8 cellular contexts compared by ENCODE assay signal in genomic region chr2:27071277-27071989, GRCh38. TPM values are rescaled to one million over a fixed set of nuclear protein-coding genes. Genes with fewer than 3 reads are reported as not detected.
DNase-seq lines count a peak whose midpoint lies in the region; ATAC-seq, FAIRE-seq and TF ChIP-seq lines count a peak whose summit lies in the region.

Gene OST4 (minus strand): TSS chr2:27071654.

- no peaks in the 10 kb centered on the region for H3K27me3 Mint-ChIP-seq in central memory CD8-positive, alpha-beta T cell

- no peaks in the 10 kb centered on the region for H4K20me1 ChIP-seq in keratinocyte (ENCODE audit: control insufficient read depth, extremely low read depth, insufficient read depth, low read length)

- H3K9me3 ChIP-seq in keratinocyte (ENCODE audit: control insufficient read depth, low read depth, low read length), result no peaks in the 10 kb centered on the region

- peak; percentile 97 for TF ChIP-seq POLR2A in GM18951 (IDR thresholded peaks at IDR 0.05; ENCODE audit: extremely low read depth, insufficient read depth, insufficient read length)

- H3K4me1 Mint-ChIP-seq in central memory CD8-positive, alpha-beta T cell, result peaks cover 68% of the 10 kb centered on the region

- peak within 1 kb of the TSS; percentile 94 for H3K4me2 ChIP-seq in keratinocyte (ENCODE audit: control insufficient read depth, extremely low read depth, insufficient read depth, low read depth, low read length)

- FAIRE-seq in keratinocyte (lab: Jason Lieb, UNC), result no peak

- peak within 1 kb of the TSS; percentile 85 for H3K27ac ChIP-seq in keratinocyte (ENCODE audit: control insufficient read depth, insufficient read depth, low read length)

- H3K9ac ChIP-seq in keratinocyte (ENCODE audit: control insufficient read depth, extremely low read depth, insufficient read depth, low read length), result peak within 1 kb of the TSS; percentile 92

- in situ Hi-C loops in GM18951 (cut with MboI; ENCODE audit: low sequenced_read_pairs, unreplicated experiment), result no loop called here

- peaks cover 23% of the 10 kb centered on the region for H3K36me3 Mint-ChIP-seq in central memory CD8-positive, alpha-beta T cell (ENCODE audit: insufficient read depth)

- peak within 1 kb of the TSS; percentile 96 for H3K4me3 Mint-ChIP-seq in central memory CD8-positive, alpha-beta T cell

- peak within 1 kb of the TSS; percentile 85 for H2AFZ ChIP-seq in keratinocyte (ENCODE audit: control insufficient read depth, low read length)

- H3K27me3 ChIP-seq in keratinocyte (ENCODE audit: control insufficient read depth, extremely low read depth, insufficient read depth, low read length), result no peaks in the 10 kb centered on the region

- peak within 1 kb of the TSS; percentile 95 to 97 (median 95) for H3K4me3 ChIP-seq in keratinocyte (ENCODE audit: control insufficient read depth in 2 of 3, extremely low read depth in 1 of 3, insufficient read depth in 2 of 3, low read depth in 1 of 3, low read length in 3 of 3)

- peaks cover 34% of the 10 kb centered on the region for H3K79me2 ChIP-seq in keratinocyte (ENCODE audit: control insufficient read depth, insufficient read depth, low read length)

- peak; percentile 89 for ATAC-seq in HG03175 (IDR thresholded peaks at IDR 0.05; ENCODE audit: unreplicated experiment)
- ATAC-seq in central memory CD8-positive, alpha-beta T cell (replicated peaks; ENCODE audit: extremely low read depth, poor library complexity, severe bottlenecking), result peak; percentile 94

- H3K9me3 Mint-ChIP-seq in central memory CD8-positive, alpha-beta T cell, result no peaks in the 10 kb centered on the region

- dilution Hi-C loops in keratinocyte (cut with MboI; ENCODE audit: extremely low pct_ligation_motif_present, low sequenced_read_pairs), result no loop called here

- DNase-seq in AG08396 (ENCODE audit: low spot score) (peak; percentile 97), NCI-H345 treated with DMSO at 0.1 percent for 48 hours (lab: John Stamatoyannopoulos, UW; ENCODE audit: unreplicated experiment) (peak; percentile 82), keratinocyte (ENCODE audit: low read depth, low spot score) (peak; percentile 63)
- DNase-seq in activated CD4-positive, CD25-positive, alpha-beta regulatory T cell treated with anti-CD3 and anti-CD28 coated beads, Interleukin-2, amount 50 U/mL, for 16 hours (ENCODE audit: low read depth, low spot score), result peak; percentile 79
- DNase-seq in central memory CD8-positive, alpha-beta T cell (ENCODE audit: low spot score in 2 of 2), result peak; percentile 78 to 79
- peak; percentile 81 to 88 for DNase-seq in stimulated activated CD4-positive, alpha-beta T cell treated with anti-CD3 and anti-CD28 coated beads, Interleukin-15, amount 100 ng/mL, for 1 hour (ENCODE audit: low read depth in 1 of 2, low spot score in 1 of 2)

- H3K4me1 ChIP-seq in keratinocyte (ENCODE audit: control insufficient read depth, extremely low read depth, insufficient read depth, low read length), result peaks cover 17% of the 10 kb centered on the region

- peaks cover 11 to 27% of the 10 kb centered on the region in 2 experiments for H3K36me3 ChIP-seq in keratinocyte (ENCODE audit: control insufficient read depth in 2 of 2, extremely low read depth in 1 of 2, insufficient read depth in 2 of 2, low read length in 2 of 2)

- peak in 1 of 3 experiments; percentile 3 for TF ChIP-seq CTCF in keratinocyte (optimal IDR thresholded peaks at IDR 0.05 in 1 of 3, IDR thresholded peaks at IDR 0.05 in 1 of 3, conservative IDR thresholded peaks at IDR 0.05 in 1 of 3; ENCODE audit: extremely low read depth in 1 of 3, insufficient read depth in 2 of 3, low read length in 3 of 3)

- no peaks in the 10 kb centered on the region for H3K9me1 ChIP-seq in keratinocyte (ENCODE audit: control insufficient read depth, extremely low read depth, insufficient read depth, low read length)

- peak within 1 kb of the TSS; percentile 94 for H3K27ac Mint-ChIP-seq in central memory CD8-positive, alpha-beta T cell (ENCODE audit: low read depth)

RNA-seq across cellular contexts. Expression of gene OST4, which starts in this region (rescaled TPM):
- polyA plus RNA-seq in keratinocyte, result 393 to 636 TPM (median 541 TPM) in 3 replicates
- polyA plus RNA-seq in keratinocyte (2011; ENCODE audit: low read depth), result 42.3 TPM
- 695 and 721 TPM in 2 replicates for polyA plus RNA-seq in keratinocyte (2011; cell fraction: cytosol; rRNA removed)
- polyA plus RNA-seq in keratinocyte (2011; cell fraction: nucleus; rRNA removed), result 135 and 166 TPM in 2 replicates
- 473 and 536 TPM in 2 replicates for polyA plus RNA-seq in keratinocyte (2012; ENCODE audit: low replicate concordance)
- polyA minus RNA-seq in keratinocyte, result 279 to 499 TPM (median 284 TPM) in 3 replicates
- 1,244 TPM for polyA minus RNA-seq in keratinocyte (2011; cell fraction: cytosol; rRNA and poly(A)+ RNA removed)
- 34.9 and 44.1 TPM in 2 replicates for polyA minus RNA-seq in keratinocyte (2011; cell fraction: nucleus; rRNA and poly(A)+ RNA removed)

Comparison
In these comparisons a context has a peak if more than half of its experiments do, and no peak if none do; other contexts are left out.
1. Peak in every context shown above with its lines: DNase-seq, ATAC-seq, H3K4me3 ChIP-seq and H3K27ac ChIP-seq.